ENCODE assay signal across 8 cellular contexts in the genomic region with DNA sequence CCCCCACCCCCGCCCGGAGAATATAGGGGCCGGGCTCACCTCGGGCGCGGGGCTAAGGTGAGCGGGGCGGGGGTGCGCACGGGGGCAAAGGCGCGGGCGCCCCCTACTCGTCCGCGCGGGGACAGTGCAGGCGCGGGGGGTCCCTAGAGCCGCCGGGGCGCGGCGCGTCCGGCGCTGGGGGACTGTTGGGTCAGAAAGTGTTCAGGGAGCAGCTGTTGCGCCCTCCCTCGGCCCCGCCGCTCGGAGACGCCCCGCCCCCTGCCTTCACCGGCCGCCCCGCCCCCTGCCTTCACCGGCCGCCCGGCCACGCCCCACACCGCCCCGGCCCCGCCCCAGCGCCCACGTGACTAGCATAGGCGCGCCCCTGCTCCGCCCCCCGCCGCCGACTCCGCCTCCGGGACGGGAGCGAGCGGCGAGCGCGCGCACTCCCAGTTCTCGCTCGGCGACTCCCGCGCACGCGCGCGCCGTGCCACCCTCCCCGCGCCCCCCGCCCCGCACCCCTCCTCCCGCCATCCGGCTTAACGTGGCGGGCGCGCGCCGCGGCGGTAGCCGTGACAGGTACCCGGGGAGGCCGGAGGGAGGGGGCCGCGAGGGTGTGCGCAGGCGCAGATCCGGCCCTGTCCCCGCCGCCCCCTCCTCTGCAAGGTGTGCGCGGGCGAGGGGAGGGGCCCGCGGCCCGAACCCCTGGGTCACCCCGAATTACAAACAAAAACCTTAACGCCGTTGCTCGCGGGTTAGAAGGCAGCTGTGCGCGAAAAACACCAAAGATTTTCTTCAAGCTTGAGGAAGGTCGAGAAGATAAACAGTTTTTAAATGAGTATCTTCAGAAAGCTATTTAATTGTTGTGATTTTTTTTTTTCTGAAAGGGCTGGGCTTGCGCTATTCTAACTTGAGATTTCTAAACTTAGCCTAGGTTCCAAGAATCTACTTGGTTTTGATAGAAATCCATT. TPM values are rescaled to one million over a fixed set of nuclear protein-coding genes. Genes with fewer than 3 reads are reported as not detected.
A peak's percentile ranks its signal among the peaks of the same experiment; 100 is the strongest.
DNase-seq lines count a peak whose midpoint lies in the region; ATAC-seq and TF ChIP-seq lines count a peak whose summit lies in the region.

No MANE protein-coding gene starts in this region.

- H3K4me3 ChIP-seq in choroid plexus epithelial cell (ENCODE audit: low read depth, low read length): peak overlapping the region; percentile 74

- TF ChIP-seq CTCF in AG09319 (IDR thresholded peaks at IDR 0.05; ENCODE audit: low read depth, low read length) (no peak), choroid plexus epithelial cell (conservative IDR thresholded peaks at IDR 0.05; ENCODE audit: low read depth, low read length) (no peak)

- DNase-seq in AG09319 (ENCODE audit: extremely low read depth, low read depth) (peak; percentile 86), NCI-H446 (lab: John Stamatoyannopoulos, UW) (peak; percentile 69 to 95), choroid plexus epithelial cell (ENCODE audit: low read depth) (peak; percentile 95), left lobe of liver (ENCODE audit: low spot score) (peak; percentile 98)
- peak; percentile 94 to 98 for DNase-seq in activated CD4-positive, alpha-beta T cell treated with anti-CD3 and anti-CD28 coated beads for 24 hours (ENCODE audit: low read depth in 2 of 2)
- peak; percentile 98 to 99 for DNase-seq in stimulated activated CD4-positive, alpha-beta T cell treated with anti-CD3 and anti-CD28 coated beads, Interleukin-2, amount 100 ng/mL, for 24 hours

- peak; percentile 55 for ATAC-seq in GM19025 (IDR thresholded peaks at IDR 0.05; ENCODE audit: low read depth, unreplicated experiment)
- ATAC-seq in HG03342 (IDR thresholded peaks at IDR 0.05; ENCODE audit: unreplicated experiment): peak; percentile 61
- peak; percentile 84 for ATAC-seq in left lobe of liver

RNA-seq across cellular contexts. Expression of gene ZNF217, which starts 0.7 kb away (rescaled TPM):
- 11.1 TPM for total RNA-seq in left lobe of liver

Comparison
In these comparisons a context has a peak if more than half of its experiments do, and no peak if none do; other contexts are left out.
1. Peak in every context shown above with its lines: DNase-seq, ATAC-seq and H3K4me3 ChIP-seq.